ENCODE assay signal across 22 cellular contexts in the genomic region with DNA sequence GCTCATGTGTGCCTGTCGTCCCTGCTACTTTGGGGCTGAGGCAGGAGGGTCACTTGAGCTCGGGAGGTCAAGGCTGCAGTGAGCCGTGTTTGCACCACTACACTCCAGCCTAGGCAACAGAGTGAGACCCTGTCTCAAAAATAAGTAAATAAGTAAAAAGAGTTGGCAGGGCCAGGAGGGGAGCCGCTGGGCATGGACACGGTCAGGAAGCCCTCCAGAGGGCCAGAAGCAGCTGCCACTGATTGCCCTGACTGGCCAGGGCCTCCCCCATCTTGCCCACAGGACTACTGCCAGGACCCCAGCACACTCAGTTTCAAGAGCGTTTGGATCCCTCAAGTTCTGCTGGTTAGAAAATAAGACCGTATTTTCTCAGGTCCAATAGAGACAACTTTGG.
DNase-seq lines count a peak whose midpoint lies in the region; ATAC-seq, FAIRE-seq and TF ChIP-seq lines count a peak whose summit lies in the region.
"Had no signal": no experiment of that assay in that cellular context is flagged by ENCODE, and none has a peak within 500 bp of the region (broad histone marks: within the 10 kb centered on the region; RNA-seq: fewer than 3 reads in every experiment).

No MANE protein-coding gene starts in this region.

- FAIRE-seq in H54 (lab: Jason Lieb, UNC), result no peak
- FAIRE-seq: bronchial epithelial cell had no signal

- CTCF ChIA-PET in CD8-positive, alpha-beta memory T cell (lab: Charles Lee), result no interaction called here

- H4K20me1 ChIP-seq in BLaER1 treated with 17β-estradiol and CSF1 and Interleukin-3, amounts not matched to agents 10 nM and 100 nM, result peaks cover 0 to 67% (median 23%) of the 10 kb centered on the region in 11 experiments; a peak in 16 of 22 replicates

- no peak overlapping the region for H3K27ac Mint-ChIP-seq in CD8-positive, alpha-beta memory T cell
- H3K27ac Mint-ChIP-seq: activated CD4-positive, alpha-beta T cell treated with anti-CD3 and anti-CD28 coated beads, Interleukin-2, amount 10 ng/mL, durations not matched to agents 7 days and 5 days; activated naive CD8-positive, alpha-beta T cell treated with anti-CD3 and anti-CD28 coated beads, Interleukin-2, amount 50 U/mL, for 24 hours; activated T-helper 2 cell treated with anti-CD3 and anti-CD28 coated beads, Interferon-gamma antibody, Interleukin-2, Interleukin-4, amounts not matched to agents 10 μg/mL and 5 μg/mL and 100 μg/mL, durations not matched to agents 14 hours and 24 hours and 36 hours; CD4-positive, alpha-beta memory T cell had no signal

- peak overlapping the region in 10 of 11 experiments; percentile 52 to 77 (median 68); a peak in 19 of 22 replicates for H3K9ac ChIP-seq in BLaER1 treated with 17β-estradiol and CSF1 and Interleukin-3, amounts not matched to agents 10 nM and 100 nM
- no peak overlapping the region for H3K9ac ChIP-seq in subcutaneous abdominal adipose tissue (ENCODE audit: low read length in 5 of 5)

- POLR2A ChIA-PET in CD8-positive, alpha-beta memory T cell (lab: Charles Lee), result no interaction called here

- no peaks in the 10 kb centered on the region for H3K4me1 Mint-ChIP-seq in CD8-positive, alpha-beta memory T cell
- H3K4me1 Mint-ChIP-seq: activated CD4-positive, alpha-beta T cell treated with anti-CD3 and anti-CD28 coated beads, Interleukin-2, amount 10 ng/mL, durations not matched to agents 7 days and 5 days; CD4-positive, alpha-beta memory T cell had no signal

- H3K27me3 ChIP-seq in BLaER1 treated with 17β-estradiol and CSF1 and Interleukin-3, amounts not matched to agents 10 nM and 100 nM, result no peaks in the 10 kb centered on the region
- H3K27me3 ChIP-seq in layer of hippocampus (ENCODE audit: control insufficient read depth, insufficient read depth, low read length), result no peaks in the 10 kb centered on the region
- H3K27me3 ChIP-seq in subcutaneous abdominal adipose tissue (ENCODE audit: control insufficient read depth in 5 of 5, insufficient read depth in 4 of 5, low read length in 5 of 5), result no peaks in the 10 kb centered on the region
- no peaks in the 10 kb centered on the region for H3K27me3 ChIP-seq in CD8-positive, alpha-beta memory T cell (ENCODE audit: insufficient read depth, low read length, poor library complexity, severe bottlenecking)

- TF ChIP-seq POLR2A in H54 (IDR thresholded peaks at IDR 0.05; ENCODE audit: low read depth, low read length), result no peak

- DNase-seq in H54 (ENCODE audit: insufficient read length, low spot score) (no peak), iPS-NIHi11 (ENCODE audit: low spot score) (no peak)
- DNase-seq in CD8-positive, alpha-beta memory T cell, result no peak
- DNase-seq: activated CD4-positive, alpha-beta T cell treated with anti-CD3 and anti-CD28 coated beads, Interleukin-2, amount 10 ng/mL, durations not matched to agents 7 days and 5 days; activated naive CD8-positive, alpha-beta T cell treated with anti-CD3 and anti-CD28 coated beads, Interleukin-2, amount 50 U/mL, for 24 hours; CD4-positive, alpha-beta memory T cell; DMS153; GDM1; left colon; MM.1S; NCI-H2171 treated with DMSO at 0.1 percent for 48 hours; NCI-H69; stimulated activated CD8-positive, alpha-beta memory T cell treated with anti-CD3 and anti-CD28 coated beads, Interleukin-4, amount 100 ng/mL, for 48 hours had no signal

- H3K36me3 ChIP-seq in BLaER1 treated with 17β-estradiol and CSF1 and Interleukin-3, amounts not matched to agents 10 nM and 100 nM, result peaks cover 9 to 82% (median 67%) of the 10 kb centered on the region in 11 experiments
- peaks cover 0 to 17% (median 9%) of the 10 kb centered on the region in 5 donors for H3K36me3 ChIP-seq in subcutaneous abdominal adipose tissue (ENCODE audit: control insufficient read depth in 5 of 5, insufficient read depth in 5 of 5, low read length in 5 of 5)
- H3K36me3 ChIP-seq in CD8-positive, alpha-beta memory T cell (ENCODE audit: insufficient read depth, low read length), result no peaks in the 10 kb centered on the region

- H3K4me2 ChIP-seq in BLaER1 treated with 17β-estradiol and CSF1 and Interleukin-3, amounts not matched to agents 10 nM and 100 nM, result peak overlapping the region; percentile 81 to 98 (median 94)

- peak overlapping the region; percentile 29 to 91 (median 83); a peak in 21 of 22 replicates for H3K27ac ChIP-seq in BLaER1 treated with 17β-estradiol and CSF1 and Interleukin-3, amounts not matched to agents 10 nM and 100 nM
- peak overlapping the region; percentile 99 for H3K27ac ChIP-seq in angular gyrus (ENCODE audit: low read depth, low read length)
- H3K27ac ChIP-seq in layer of hippocampus (ENCODE audit: low read depth, low read length), result peak overlapping the region; percentile 100
- H3K27ac ChIP-seq in subcutaneous abdominal adipose tissue (ENCODE audit: low read depth, low read length), result peak overlapping the region; percentile 99
- H3K27ac ChIP-seq in CD8-positive, alpha-beta memory T cell (ENCODE audit: low read depth, low read length), result no peak overlapping the region

- peaks cover 97 to 100% (median 100%) of the 10 kb centered on the region in 10 experiments for H3K4me1 ChIP-seq in BLaER1 treated with 17β-estradiol and CSF1 and Interleukin-3, amounts not matched to agents 10 nM and 100 nM
- H3K4me1 ChIP-seq in subcutaneous abdominal adipose tissue (ENCODE audit: control insufficient read depth in 5 of 5, insufficient read depth in 5 of 5, low read length in 5 of 5), result peaks cover 49 to 100% (median 96%) of the 10 kb centered on the region in 5 donors
- H3K4me1 ChIP-seq in CD8-positive, alpha-beta memory T cell (ENCODE audit: insufficient read depth, low read length), result no peaks in the 10 kb centered on the region

- no peaks in the 10 kb centered on the region for H3K9me3 Mint-ChIP-seq in CD8-positive, alpha-beta memory T cell
- H3K9me3 Mint-ChIP-seq: activated CD4-positive, alpha-beta T cell treated with anti-CD3 and anti-CD28 coated beads, Interleukin-2, amount 10 ng/mL, durations not matched to agents 7 days and 5 days; activated naive CD8-positive, alpha-beta T cell treated with anti-CD3 and anti-CD28 coated beads, Interleukin-2, amount 50 U/mL, for 24 hours; activated T-helper 2 cell treated with anti-CD3 and anti-CD28 coated beads, Interferon-gamma antibody, Interleukin-2, Interleukin-4, amounts not matched to agents 10 μg/mL and 5 μg/mL and 100 μg/mL, durations not matched to agents 14 hours and 24 hours and 36 hours; CD4-positive, alpha-beta memory T cell; neural crest cell had no signal

- no peak for ATAC-seq in HG02623 (IDR thresholded peaks at IDR 0.05; ENCODE audit: unreplicated experiment)
- ATAC-seq: activated naive CD8-positive, alpha-beta T cell treated with anti-CD3 and anti-CD28 coated beads, Interleukin-2, amount 50 U/mL, for 24 hours; left colon; Right ventricle myocardium inferior had no signal

- no peaks in the 10 kb centered on the region for H3K9me3 ChIP-seq in BLaER1 treated with 17β-estradiol and CSF1 and Interleukin-3, amounts not matched to agents 10 nM and 100 nM (replicated peaks in 1 of 11)
- H3K9me3 ChIP-seq in subcutaneous abdominal adipose tissue (ENCODE audit: control insufficient read depth in 5 of 5, low read length in 5 of 5), result no peaks in the 10 kb centered on the region
- H3K9me3 ChIP-seq in CD8-positive, alpha-beta memory T cell (ENCODE audit: low read length), result no peaks in the 10 kb centered on the region

- H3K4me3 Mint-ChIP-seq in CD8-positive, alpha-beta memory T cell, result no peak overlapping the region
- H3K4me3 Mint-ChIP-seq: activated CD4-positive, alpha-beta T cell treated with anti-CD3 and anti-CD28 coated beads, Interleukin-2, amount 10 ng/mL, durations not matched to agents 7 days and 5 days; activated naive CD8-positive, alpha-beta T cell treated with anti-CD3 and anti-CD28 coated beads, Interleukin-2, amount 50 U/mL, for 24 hours; CD4-positive, alpha-beta memory T cell; neural crest cell had no signal

- peaks cover 0 to 8% of the 10 kb centered on the region in 2 donors for H3K27me3 Mint-ChIP-seq in CD8-positive, alpha-beta memory T cell
- H3K27me3 Mint-ChIP-seq: activated naive CD8-positive, alpha-beta T cell treated with anti-CD3 and anti-CD28 coated beads, Interleukin-2, amount 50 U/mL, for 24 hours; CD4-positive, alpha-beta memory T cell had no signal

- H3K4me3 ChIP-seq in BLaER1 treated with 17β-estradiol and CSF1 and Interleukin-3, amounts not matched to agents 10 nM and 100 nM, result peak overlapping the region in 4 of 10 experiments; percentile 26 to 41 (median 30); a peak in 7 of 20 replicates
- H3K4me3 ChIP-seq in subcutaneous abdominal adipose tissue (ENCODE audit: low read depth in 1 of 5, low read length in 5 of 5), result no peak overlapping the region
- no peak overlapping the region for H3K4me3 ChIP-seq in CD8-positive, alpha-beta memory T cell (ENCODE audit: low read length)

- H3K36me3 Mint-ChIP-seq in CD8-positive, alpha-beta memory T cell, result peaks cover 0 to 1% (median 0%) of the 10 kb centered on the region in 3 donors

Comparison
In these comparisons a context has a peak if more than half of its experiments do, and no peak if none do; other contexts are left out.
1. H3K9ac ChIP-seq: peak in BLaER1 treated with 17β-estradiol and CSF1 and Interleukin-3, amounts not matched to agents 10 nM and 100 nM (10 of 11); none in subcutaneous abdominal adipose tissue (0 of 5).